ENCODE assay signal across 9 cellular contexts in genomic region chr2:71465961-71466300, GRCh38. TPM values are rescaled to one million over a fixed set of nuclear protein-coding genes. Genes with fewer than 3 reads are reported as not detected.
A peak's percentile ranks its signal among the peaks of the same experiment; 100 is the strongest.
DNase-seq lines count a peak whose midpoint lies in the region; ATAC-seq, FAIRE-seq and TF ChIP-seq lines count a peak whose summit lies in the region.
"Had no signal": no experiment of that assay in that cellular context is flagged by ENCODE, and none has a peak within 500 bp of the region (broad histone marks: within the 10 kb centered on the region; RNA-seq: fewer than 3 reads in every experiment).

No MANE protein-coding gene starts in this region.

- H3K36me3 ChIP-seq in BLaER1 (no peaks in the 10 kb centered on the region), astrocyte (ENCODE audit: insufficient read depth, low read length) (no peaks in the 10 kb centered on the region), iPS-18a (ENCODE audit: control insufficient read depth, low read depth, low read length) (no peaks in the 10 kb centered on the region)

- H3K4me1 ChIP-seq in BLaER1, result peaks cover 14% of the 10 kb centered on the region
- H3K4me1 ChIP-seq in astrocyte (ENCODE audit: insufficient read depth, low read length), result peaks cover 17% of the 10 kb centered on the region
- H3K4me1 ChIP-seq in iPS-18a (ENCODE audit: control insufficient read depth, low read depth, low read length), result peaks cover 11% of the 10 kb centered on the region

- no peaks in the 10 kb centered on the region for H3K27me3 Mint-ChIP-seq in astrocyte (ENCODE audit: low read depth, unreplicated experiment)
- peaks cover 29% of the 10 kb centered on the region for H3K27me3 Mint-ChIP-seq in activated CD4-positive, alpha-beta memory T cell treated with anti-CD3 and anti-CD28 coated beads for 36 hours

- no peak for FAIRE-seq in astrocyte (lab: Jason Lieb, UNC)

- H4K20me1 ChIP-seq in BLaER1 (peaks cover 17% of the 10 kb centered on the region), astrocyte (ENCODE audit: insufficient read depth, low read length) (no peaks in the 10 kb centered on the region)

- H3K9me3 Mint-ChIP-seq in astrocyte (ENCODE audit: unreplicated experiment), result no peaks in the 10 kb centered on the region
- no peaks in the 10 kb centered on the region for H3K9me3 Mint-ChIP-seq in activated CD4-positive, alpha-beta memory T cell treated with anti-CD3 and anti-CD28 coated beads for 36 hours
- H3K9me3 Mint-ChIP-seq: stimulated activated naive CD8-positive, alpha-beta T cell treated with anti-CD3 and anti-CD28 coated beads, Interleukin-15, amount 100 ng/mL, for 72 hours had no signal

- H3K27me3 ChIP-seq in BLaER1 (peaks cover 56% of the 10 kb centered on the region), astrocyte (ENCODE audit: insufficient read depth, low read length) (peaks cover 17% of the 10 kb centered on the region), iPS-18a (ENCODE audit: control insufficient read depth, insufficient read depth, low read length) (peaks cover 73% of the 10 kb centered on the region)

- H3K36me3 Mint-ChIP-seq in astrocyte (ENCODE audit: low read depth, unreplicated experiment), result peaks cover 9% of the 10 kb centered on the region
- H3K36me3 Mint-ChIP-seq in activated CD4-positive, alpha-beta memory T cell treated with anti-CD3 and anti-CD28 coated beads for 36 hours, result no peaks in the 10 kb centered on the region

- H2AFZ ChIP-seq in astrocyte (ENCODE audit: low read depth, low read length), result peak overlapping the region; percentile 84

- H3K9me3 ChIP-seq in BLaER1 (peaks cover 26% of the 10 kb centered on the region), astrocyte (ENCODE audit: insufficient read depth, low read depth, low read length) (peaks cover 5% of the 10 kb centered on the region), iPS-18a (ENCODE audit: control insufficient read depth, low read depth, low read length) (no peaks in the 10 kb centered on the region)

- no peak overlapping the region for H3K9ac ChIP-seq in BLaER1
- H3K9ac ChIP-seq in astrocyte (ENCODE audit: low read length), result peak overlapping the region; percentile 81
- no peak overlapping the region for H3K9ac ChIP-seq in iPS-18a (ENCODE audit: low read length)

- CTCF ChIA-PET in activated CD4-positive, alpha-beta memory T cell treated with anti-CD3 and anti-CD28 coated beads for 36 hours (lab: Charles Lee), result interaction anchor here (1.0 kb wide), 3 partner anchors 13 to 684 kb away, joined by 3 read pairs; partner anchors contain the start of gene DYSF

- H3K4me1 Mint-ChIP-seq in astrocyte (ENCODE audit: low read depth, unreplicated experiment), result peaks cover 40% of the 10 kb centered on the region
- H3K4me1 Mint-ChIP-seq in activated CD4-positive, alpha-beta memory T cell treated with anti-CD3 and anti-CD28 coated beads for 36 hours (ENCODE audit: low read depth), result peaks cover 8% of the 10 kb centered on the region

- intact Hi-C loops in activated CD4-positive, alpha-beta memory T cell treated with anti-CD3 and anti-CD28 coated beads for 36 hours (cut with micrococcal nuclease), result no loop called here

- DNase-seq in astrocyte (ENCODE audit: low read depth), result no peak
- DNase-seq in retinal pigment epithelial cell (ENCODE audit: low read depth), result no peak
- no peak for DNase-seq in GM19240 (ENCODE audit: insufficient read length, low spot score)
- DNase-seq in activated CD4-positive, alpha-beta memory T cell treated with anti-CD3 and anti-CD28 coated beads for 36 hours, result no peak

- ATAC-seq in HG02678 (IDR thresholded peaks at IDR 0.05; ENCODE audit: unreplicated experiment) (no peak), GM21825 (IDR thresholded peaks at IDR 0.05; ENCODE audit: unreplicated experiment) (no peak)

- TF ChIP-seq CTCF in astrocyte (IDR thresholded peaks at IDR 0.05; ENCODE audit: insufficient read depth, low read depth, low read length), result no peak
- no peak for TF ChIP-seq CTCF in retinal pigment epithelial cell (conservative IDR thresholded peaks at IDR 0.05; ENCODE audit: low read depth, low read length)

- H3K27ac ChIP-seq in BLaER1 (no peak overlapping the region), astrocyte (ENCODE audit: low read depth, low read length) (no peak overlapping the region), iPS-18a (ENCODE audit: low read length) (no peak overlapping the region)

- no peak overlapping the region for H3K27ac Mint-ChIP-seq in astrocyte (ENCODE audit: unreplicated experiment)
- H3K27ac Mint-ChIP-seq in activated CD4-positive, alpha-beta memory T cell treated with anti-CD3 and anti-CD28 coated beads for 36 hours, result no peak overlapping the region
- H3K27ac Mint-ChIP-seq: stimulated activated naive CD8-positive, alpha-beta T cell treated with anti-CD3 and anti-CD28 coated beads, Interleukin-15, amount 100 ng/mL, for 72 hours had no signal

- POLR2A ChIA-PET in activated CD4-positive, alpha-beta memory T cell treated with anti-CD3 and anti-CD28 coated beads for 36 hours (lab: Charles Lee), result no interaction called here

- H3K4me3 ChIP-seq in BLaER1, result peak overlapping the region; percentile 67; the same call in 1 of the 2 replicates
- H3K4me3 ChIP-seq in astrocyte (ENCODE audit: insufficient read depth, low read depth, low read length), result peak overlapping the region; percentile 72
- H3K4me3 ChIP-seq in iPS-18a (ENCODE audit: low read length), result peak overlapping the region; percentile 59
- H3K4me3 ChIP-seq in retinal pigment epithelial cell (ENCODE audit: low read length), result peak overlapping the region; percentile 72

- H3K4me3 Mint-ChIP-seq in astrocyte (ENCODE audit: unreplicated experiment), result no peak overlapping the region
- no peak overlapping the region for H3K4me3 Mint-ChIP-seq in activated CD4-positive, alpha-beta memory T cell treated with anti-CD3 and anti-CD28 coated beads for 36 hours

- H3K79me2 ChIP-seq in astrocyte (ENCODE audit: insufficient read depth, low read length), result no peaks in the 10 kb centered on the region

- H3K4me2 ChIP-seq in BLaER1 (peak overlapping the region; percentile 91), astrocyte (ENCODE audit: low read length) (peak overlapping the region; percentile 94)

RNA-seq across cellular contexts. Expression of gene DYSF, which starts 12.6 kb away (rescaled TPM):
- total RNA-seq in astrocyte, result 123 and 140 TPM in 2 replicates
- total RNA-seq in activated CD4-positive, alpha-beta memory T cell treated with anti-CD3 and anti-CD28 coated beads for 36 hours, result not detected

Comparison
In these comparisons a context has a peak if more than half of its experiments do, and no peak if none do; other contexts are left out.
1. RNA of gene DYSF, which starts 12.6 kb away (total RNA-seq): 123 to 140 TPM in astrocyte; not detected in activated CD4-positive, alpha-beta memory T cell treated with anti-CD3 and anti-CD28 coated beads for 36 hours; every median in the first group is over 100 times any median in the second.
2. Peak in every context shown above with its lines, with median percentiles within 50 percentile points of each other: H3K4me3 ChIP-seq.